Comparison of ENCODE assay signal across 8 cellular contexts in genomic region chr4:157076578-157076947, GRCh38. TPM values are rescaled to one million over a fixed set of nuclear protein-coding genes. Genes with fewer than 3 reads are reported as not detected.
A peak's percentile ranks its signal among the peaks of the same experiment; 100 is the strongest.
DNase-seq lines count a peak whose midpoint lies in the region; ATAC-seq, FAIRE-seq and TF ChIP-seq lines count a peak whose summit lies in the region.

No MANE protein-coding gene starts in this region.

- no peak for TF ChIP-seq CTCF in left ventricle myocardium inferior (IDR thresholded peaks at IDR 0.05; ENCODE audit: borderline replicate concordance)
- TF ChIP-seq CTCF in sigmoid colon (IDR thresholded peaks at IDR 0.05): no peak

- no peak for TF ChIP-seq EP300 in sigmoid colon (IDR thresholded peaks at IDR 0.05)

- H3K27me3 ChIP-seq in H7 (ENCODE audit: control insufficient read depth, insufficient read depth, low read length) (peaks cover 27% of the 10 kb centered on the region), SJCRH30 (no peaks in the 10 kb centered on the region), left ventricle myocardium inferior (ENCODE audit: low read depth) (peaks cover 10% of the 10 kb centered on the region), sigmoid colon (no peaks in the 10 kb centered on the region)

- H3K4me3 ChIP-seq in H7 (ENCODE audit: insufficient read depth, low read depth, low read length) (peak overlapping the region; percentile 58), SJCRH30 (peak overlapping the region; percentile 89), left ventricle myocardium inferior (peak overlapping the region; percentile 73), sigmoid colon (peak overlapping the region; percentile 71 to 89 (median 75))

- H3K9me3 ChIP-seq in SJCRH30 (replicated peaks) (no peaks in the 10 kb centered on the region), left ventricle myocardium inferior (replicated peaks) (no peaks in the 10 kb centered on the region), sigmoid colon (no peaks in the 10 kb centered on the region)

- no peak for ATAC-seq in GM21529 (IDR thresholded peaks at IDR 0.05; ENCODE audit: unreplicated experiment)

- FAIRE-seq in GM12891 (lab: Jason Lieb, UNC): no peak

- WGBS in sigmoid colon, 2 donors: 1% methylated on average over 8 of the region's 8 CpGs

- DNase-seq in H7 (peak; percentile 32), SJCRH30 (peak in 1 of 2 experiments; percentile 12), left ventricle myocardium inferior (no peak), sigmoid colon (peak; percentile 47), GM12891 (ENCODE audit: insufficient read length, low spot score) (no peak)
- no peak for DNase-seq in activated effector memory CD4-positive, alpha-beta T cell treated with anti-CD3 and anti-CD28 coated beads, Interleukin-2, amount 50 U/mL, for 16 hours
- no peak for DNase-seq in stimulated activated CD4-positive, alpha-beta T cell treated with anti-CD3 and anti-CD28 coated beads, Interleukin-15, amount 100 ng/mL, for 24 hours

- TF ChIP-seq POLR2A in sigmoid colon (IDR thresholded peaks at IDR 0.05) (no peak), GM12891 (IDR thresholded peaks at IDR 0.05; ENCODE audit: low read depth, low read length) (no peak)

- H3K4me1 ChIP-seq in SJCRH30 (no peaks in the 10 kb centered on the region), left ventricle myocardium inferior (peaks cover 11% of the 10 kb centered on the region), sigmoid colon (peaks cover 0 to 5% (median 0%) of the 10 kb centered on the region in 4 donors)

- H3K27ac ChIP-seq in SJCRH30 (peak overlapping the region; percentile 45), left ventricle myocardium inferior (replicated peaks) (peak overlapping the region; percentile 73), sigmoid colon (peak overlapping the region in 2 of 4 donors; percentile 46 to 50)

- intact Hi-C loops in left ventricle myocardium inferior (cut with micrococcal nuclease): no loop called here
- intact Hi-C loops in sigmoid colon (cut with DNase I): no loop called here

- H3K36me3 ChIP-seq in H7 (replicated peaks; ENCODE audit: control insufficient read depth, insufficient read depth, low read length) (no peaks in the 10 kb centered on the region), SJCRH30 (no peaks in the 10 kb centered on the region), left ventricle myocardium inferior (no peaks in the 10 kb centered on the region), sigmoid colon (no peaks in the 10 kb centered on the region)

TF ChIP-seq in GM12891, 5 proteins besides CTCF, POLR2A, EP300 and RAD21:
- no peak for TF ChIP-seq PAX5 (IDR thresholded peaks at IDR 0.05; ENCODE audit: insufficient read depth, low read length, severe bottlenecking)
- no peak for TF ChIP-seq POLR2AphosphoS5 (IDR thresholded peaks at IDR 0.05; ENCODE audit: low read depth, low read length)
- TF ChIP-seq SPI1 (IDR thresholded peaks at IDR 0.05; ENCODE audit: low read depth, low read length): no peak
- no peak for TF ChIP-seq POU2F2 (IDR thresholded peaks at IDR 0.05; ENCODE audit: low read depth, low read length)
- TF ChIP-seq TAF1 (IDR thresholded peaks at IDR 0.05; ENCODE audit: low read depth, low read length): no peak

RNA-seq across cellular contexts. Expression of gene GLRB, which starts 0.6 kb away (rescaled TPM):
- 0.10 and 1.4 TPM in 2 replicates for total RNA-seq in H7 (2014; rRNA removed; shearing (Covaris generic))
- 4.7 and 5.1 TPM in 2 replicates for total RNA-seq in SJCRH30 (2014; rRNA removed; shearing (Covaris generic))
- total RNA-seq in left ventricle myocardium inferior: 12.0 TPM
- 10 to 100 TPM in 1 of 4 donors, 1 to 10 TPM in 3; 3.2 to 14.5 (median 7.3) TPM for total RNA-seq in sigmoid colon
- polyA plus RNA-seq in sigmoid colon: 1 to 10 TPM in 1 of 3 donors, under 1 TPM in 1, not detected in 1; under 0.01 to 1.1 TPM
- not detected for polyA plus RNA-seq in GM12891 (2012; ENCODE audit: low read depth, missing spikeins)

Comparison
In these comparisons a context has a peak if more than half of its experiments do, and no peak if none do; other contexts are left out.
1. DNase-seq: peak in H7 (single experiment) and sigmoid colon (single experiment); none in left ventricle myocardium inferior (single experiment), activated effector memory CD4-positive, alpha-beta T cell treated with anti-CD3 and anti-CD28 coated beads, Interleukin-2, amount 50 U/mL, for 16 hours (single experiment), stimulated activated CD4-positive, alpha-beta T cell treated with anti-CD3 and anti-CD28 coated beads, Interleukin-15, amount 100 ng/mL, for 24 hours (single experiment) and GM12891 (single experiment).
2. Peak in every context shown above with its lines, with median percentiles within 50 percentile points of each other: H3K4me3 ChIP-seq.